ENCODE assay signal across 1 cellular context in the genomic region with DNA sequence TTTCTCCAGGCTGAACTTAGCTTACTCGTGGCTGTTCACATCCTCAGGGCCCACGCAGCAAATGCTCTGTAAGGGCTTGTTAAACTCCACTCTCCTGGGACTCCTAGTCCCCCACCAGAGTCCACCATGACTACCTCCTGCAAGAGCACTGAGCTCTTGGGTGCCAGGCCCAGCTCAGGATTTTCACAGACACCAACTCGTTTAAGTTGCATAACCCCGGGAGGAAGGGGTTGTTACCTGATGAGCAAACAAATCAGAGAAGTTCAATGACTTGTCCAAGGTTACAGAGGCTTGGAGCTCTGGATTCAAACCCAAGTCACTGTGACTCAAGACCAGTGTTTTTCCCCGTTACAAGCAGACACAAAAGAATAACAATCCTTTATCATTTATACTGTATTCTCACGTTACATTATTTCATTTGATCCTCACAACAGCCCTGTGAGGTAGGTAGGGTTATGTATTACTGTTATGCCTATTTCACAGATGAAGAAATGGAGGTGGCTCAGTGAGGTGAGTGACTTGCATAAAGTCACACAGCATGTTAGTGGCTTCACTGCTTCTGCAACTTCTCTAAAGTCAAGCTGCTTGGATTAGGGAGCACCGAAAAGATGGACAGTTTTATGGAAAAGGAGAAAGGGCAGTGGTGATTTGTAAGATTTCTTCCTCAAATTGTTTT.
TF ChIP-seq lines count a peak whose summit lies in the region.

No MANE protein-coding gene starts in this region.

TF ChIP-seq in HepG2, 621 proteins besides CTCF, POLR2A, EP300 and RAD21 (continued from another document and continues in another):
- TF ChIP-seq, protein P1, sequence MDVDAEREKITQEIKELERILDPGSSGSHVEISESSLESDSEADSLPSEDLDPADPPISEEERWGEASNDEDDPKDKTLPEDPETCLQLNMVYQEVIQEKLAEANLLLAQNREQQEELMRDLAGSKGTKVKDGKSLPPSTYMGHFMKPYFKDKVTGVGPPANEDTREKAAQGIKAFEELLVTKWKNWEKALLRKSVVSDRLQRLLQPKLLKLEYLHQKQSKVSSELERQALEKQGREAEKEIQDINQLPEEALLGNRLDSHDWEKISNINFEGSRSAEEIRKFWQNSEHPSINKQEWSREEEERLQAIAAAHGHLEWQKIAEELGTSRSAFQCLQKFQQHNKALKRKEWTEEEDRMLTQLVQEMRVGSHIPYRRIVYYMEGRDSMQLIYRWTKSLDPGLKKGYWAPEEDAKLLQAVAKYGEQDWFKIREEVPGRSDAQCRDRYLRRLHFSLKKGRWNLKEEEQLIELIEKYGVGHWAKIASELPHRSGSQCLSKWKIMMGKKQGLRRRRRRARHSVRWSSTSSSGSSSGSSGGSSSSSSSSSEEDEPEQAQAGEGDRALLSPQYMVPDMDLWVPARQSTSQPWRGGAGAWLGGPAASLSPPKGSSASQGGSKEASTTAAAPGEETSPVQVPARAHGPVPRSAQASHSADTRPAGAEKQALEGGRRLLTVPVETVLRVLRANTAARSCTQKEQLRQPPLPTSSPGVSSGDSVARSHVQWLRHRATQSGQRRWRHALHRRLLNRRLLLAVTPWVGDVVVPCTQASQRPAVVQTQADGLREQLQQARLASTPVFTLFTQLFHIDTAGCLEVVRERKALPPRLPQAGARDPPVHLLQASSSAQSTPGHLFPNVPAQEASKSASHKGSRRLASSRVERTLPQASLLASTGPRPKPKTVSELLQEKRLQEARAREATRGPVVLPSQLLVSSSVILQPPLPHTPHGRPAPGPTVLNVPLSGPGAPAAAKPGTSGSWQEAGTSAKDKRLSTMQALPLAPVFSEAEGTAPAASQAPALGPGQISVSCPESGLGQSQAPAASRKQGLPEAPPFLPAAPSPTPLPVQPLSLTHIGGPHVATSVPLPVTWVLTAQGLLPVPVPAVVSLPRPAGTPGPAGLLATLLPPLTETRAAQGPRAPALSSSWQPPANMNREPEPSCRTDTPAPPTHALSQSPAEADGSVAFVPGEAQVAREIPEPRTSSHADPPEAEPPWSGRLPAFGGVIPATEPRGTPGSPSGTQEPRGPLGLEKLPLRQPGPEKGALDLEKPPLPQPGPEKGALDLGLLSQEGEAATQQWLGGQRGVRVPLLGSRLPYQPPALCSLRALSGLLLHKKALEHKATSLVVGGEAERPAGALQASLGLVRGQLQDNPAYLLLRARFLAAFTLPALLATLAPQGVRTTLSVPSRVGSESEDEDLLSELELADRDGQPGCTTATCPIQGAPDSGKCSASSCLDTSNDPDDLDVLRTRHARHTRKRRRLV (CRISPR knock-in tag; IDR thresholded peaks at IDR 0.05), result no peak
- TF ChIP-seq, protein P2, sequence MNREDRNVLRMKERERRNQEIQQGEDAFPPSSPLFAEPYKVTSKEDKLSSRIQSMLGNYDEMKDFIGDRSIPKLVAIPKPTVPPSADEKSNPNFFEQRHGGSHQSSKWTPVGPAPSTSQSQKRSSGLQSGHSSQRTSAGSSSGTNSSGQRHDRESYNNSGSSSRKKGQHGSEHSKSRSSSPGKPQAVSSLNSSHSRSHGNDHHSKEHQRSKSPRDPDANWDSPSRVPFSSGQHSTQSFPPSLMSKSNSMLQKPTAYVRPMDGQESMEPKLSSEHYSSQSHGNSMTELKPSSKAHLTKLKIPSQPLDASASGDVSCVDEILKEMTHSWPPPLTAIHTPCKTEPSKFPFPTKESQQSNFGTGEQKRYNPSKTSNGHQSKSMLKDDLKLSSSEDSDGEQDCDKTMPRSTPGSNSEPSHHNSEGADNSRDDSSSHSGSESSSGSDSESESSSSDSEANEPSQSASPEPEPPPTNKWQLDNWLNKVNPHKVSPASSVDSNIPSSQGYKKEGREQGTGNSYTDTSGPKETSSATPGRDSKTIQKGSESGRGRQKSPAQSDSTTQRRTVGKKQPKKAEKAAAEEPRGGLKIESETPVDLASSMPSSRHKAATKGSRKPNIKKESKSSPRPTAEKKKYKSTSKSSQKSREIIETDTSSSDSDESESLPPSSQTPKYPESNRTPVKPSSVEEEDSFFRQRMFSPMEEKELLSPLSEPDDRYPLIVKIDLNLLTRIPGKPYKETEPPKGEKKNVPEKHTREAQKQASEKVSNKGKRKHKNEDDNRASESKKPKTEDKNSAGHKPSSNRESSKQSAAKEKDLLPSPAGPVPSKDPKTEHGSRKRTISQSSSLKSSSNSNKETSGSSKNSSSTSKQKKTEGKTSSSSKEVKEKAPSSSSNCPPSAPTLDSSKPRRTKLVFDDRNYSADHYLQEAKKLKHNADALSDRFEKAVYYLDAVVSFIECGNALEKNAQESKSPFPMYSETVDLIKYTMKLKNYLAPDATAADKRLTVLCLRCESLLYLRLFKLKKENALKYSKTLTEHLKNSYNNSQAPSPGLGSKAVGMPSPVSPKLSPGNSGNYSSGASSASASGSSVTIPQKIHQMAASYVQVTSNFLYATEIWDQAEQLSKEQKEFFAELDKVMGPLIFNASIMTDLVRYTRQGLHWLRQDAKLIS (CRISPR knock-in tag; IDR thresholded peaks at IDR 0.05), result no peak
- TF ChIP-seq KMT2A (CRISPR knock-in tag; IDR thresholded peaks at IDR 0.05) (no peak), KLF9 (CRISPR knock-in tag; IDR thresholded peaks at IDR 0.05; ENCODE audit: low read depth) (no peak), NFKB2 (CRISPR knock-in tag; IDR thresholded peaks at IDR 0.05; ENCODE audit: borderline replicate concordance) (no peak), ZNF432 (CRISPR knock-in tag; IDR thresholded peaks at IDR 0.05; ENCODE audit: borderline replicate concordance) (no peak), MIER2 (CRISPR knock-in tag; IDR thresholded peaks at IDR 0.05) (no peak), SMYD3 (CRISPR knock-in tag; IDR thresholded peaks at IDR 0.05) (no peak), THYN1 (CRISPR knock-in tag; IDR thresholded peaks at IDR 0.05; ENCODE audit: borderline replicate concordance, low read depth) (no peak), HMG20A (CRISPR knock-in tag; IDR thresholded peaks at IDR 0.05; ENCODE audit: borderline replicate concordance) (peak; percentile 95), NCOR1 (IDR thresholded peaks at IDR 0.05; ENCODE audit: borderline replicate concordance, low read length) (no peak; the same call in 1 of the 2 replicates), MZF1 (CRISPR knock-in tag; IDR thresholded peaks at IDR 0.05; ENCODE audit: borderline replicate concordance) (no peak), ZNF510 (CRISPR knock-in tag; IDR thresholded peaks at IDR 0.05; ENCODE audit: low read depth) (no peak), IKZF1 (IDR thresholded peaks at IDR 0.05) (no peak), ZNF124 (CRISPR knock-in tag; IDR thresholded peaks at IDR 0.05) (no peak), HOXD1 (CRISPR knock-in tag; IDR thresholded peaks at IDR 0.05) (no peak)
- TF ChIP-seq, protein P3, sequence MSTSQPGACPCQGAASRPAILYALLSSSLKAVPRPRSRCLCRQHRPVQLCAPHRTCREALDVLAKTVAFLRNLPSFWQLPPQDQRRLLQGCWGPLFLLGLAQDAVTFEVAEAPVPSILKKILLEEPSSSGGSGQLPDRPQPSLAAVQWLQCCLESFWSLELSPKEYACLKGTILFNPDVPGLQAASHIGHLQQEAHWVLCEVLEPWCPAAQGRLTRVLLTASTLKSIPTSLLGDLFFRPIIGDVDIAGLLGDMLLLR (CRISPR knock-in tag; IDR thresholded peaks at IDR 0.05), result no peak
- TF ChIP-seq, protein P4, sequence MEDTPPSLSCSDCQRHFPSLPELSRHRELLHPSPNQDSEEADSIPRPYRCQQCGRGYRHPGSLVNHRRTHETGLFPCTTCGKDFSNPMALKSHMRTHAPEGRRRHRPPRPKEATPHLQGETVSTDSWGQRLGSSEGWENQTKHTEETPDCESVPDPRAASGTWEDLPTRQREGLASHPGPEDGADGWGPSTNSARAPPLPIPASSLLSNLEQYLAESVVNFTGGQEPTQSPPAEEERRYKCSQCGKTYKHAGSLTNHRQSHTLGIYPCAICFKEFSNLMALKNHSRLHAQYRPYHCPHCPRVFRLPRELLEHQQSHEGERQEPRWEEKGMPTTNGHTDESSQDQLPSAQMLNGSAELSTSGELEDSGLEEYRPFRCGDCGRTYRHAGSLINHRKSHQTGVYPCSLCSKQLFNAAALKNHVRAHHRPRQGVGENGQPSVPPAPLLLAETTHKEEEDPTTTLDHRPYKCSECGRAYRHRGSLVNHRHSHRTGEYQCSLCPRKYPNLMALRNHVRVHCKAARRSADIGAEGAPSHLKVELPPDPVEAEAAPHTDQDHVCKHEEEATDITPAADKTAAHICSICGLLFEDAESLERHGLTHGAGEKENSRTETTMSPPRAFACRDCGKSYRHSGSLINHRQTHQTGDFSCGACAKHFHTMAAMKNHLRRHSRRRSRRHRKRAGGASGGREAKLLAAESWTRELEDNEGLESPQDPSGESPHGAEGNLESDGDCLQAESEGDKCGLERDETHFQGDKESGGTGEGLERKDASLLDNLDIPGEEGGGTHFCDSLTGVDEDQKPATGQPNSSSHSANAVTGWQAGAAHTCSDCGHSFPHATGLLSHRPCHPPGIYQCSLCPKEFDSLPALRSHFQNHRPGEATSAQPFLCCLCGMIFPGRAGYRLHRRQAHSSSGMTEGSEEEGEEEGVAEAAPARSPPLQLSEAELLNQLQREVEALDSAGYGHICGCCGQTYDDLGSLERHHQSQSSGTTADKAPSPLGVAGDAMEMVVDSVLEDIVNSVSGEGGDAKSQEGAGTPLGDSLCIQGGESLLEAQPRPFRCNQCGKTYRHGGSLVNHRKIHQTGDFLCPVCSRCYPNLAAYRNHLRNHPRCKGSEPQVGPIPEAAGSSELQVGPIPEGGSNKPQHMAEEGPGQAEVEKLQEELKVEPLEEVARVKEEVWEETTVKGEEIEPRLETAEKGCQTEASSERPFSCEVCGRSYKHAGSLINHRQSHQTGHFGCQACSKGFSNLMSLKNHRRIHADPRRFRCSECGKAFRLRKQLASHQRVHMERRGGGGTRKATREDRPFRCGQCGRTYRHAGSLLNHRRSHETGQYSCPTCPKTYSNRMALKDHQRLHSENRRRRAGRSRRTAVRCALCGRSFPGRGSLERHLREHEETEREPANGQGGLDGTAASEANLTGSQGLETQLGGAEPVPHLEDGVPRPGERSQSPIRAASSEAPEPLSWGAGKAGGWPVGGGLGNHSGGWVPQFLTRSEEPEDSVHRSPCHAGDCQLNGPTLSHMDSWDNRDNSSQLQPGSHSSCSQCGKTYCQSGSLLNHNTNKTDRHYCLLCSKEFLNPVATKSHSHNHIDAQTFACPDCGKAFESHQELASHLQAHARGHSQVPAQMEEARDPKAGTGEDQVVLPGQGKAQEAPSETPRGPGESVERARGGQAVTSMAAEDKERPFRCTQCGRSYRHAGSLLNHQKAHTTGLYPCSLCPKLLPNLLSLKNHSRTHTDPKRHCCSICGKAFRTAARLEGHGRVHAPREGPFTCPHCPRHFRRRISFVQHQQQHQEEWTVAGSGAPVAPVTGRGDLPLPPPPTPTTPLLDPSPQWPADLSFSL (CRISPR knock-in tag; IDR thresholded peaks at IDR 0.05), result no peak
- TF ChIP-seq, protein P5, sequence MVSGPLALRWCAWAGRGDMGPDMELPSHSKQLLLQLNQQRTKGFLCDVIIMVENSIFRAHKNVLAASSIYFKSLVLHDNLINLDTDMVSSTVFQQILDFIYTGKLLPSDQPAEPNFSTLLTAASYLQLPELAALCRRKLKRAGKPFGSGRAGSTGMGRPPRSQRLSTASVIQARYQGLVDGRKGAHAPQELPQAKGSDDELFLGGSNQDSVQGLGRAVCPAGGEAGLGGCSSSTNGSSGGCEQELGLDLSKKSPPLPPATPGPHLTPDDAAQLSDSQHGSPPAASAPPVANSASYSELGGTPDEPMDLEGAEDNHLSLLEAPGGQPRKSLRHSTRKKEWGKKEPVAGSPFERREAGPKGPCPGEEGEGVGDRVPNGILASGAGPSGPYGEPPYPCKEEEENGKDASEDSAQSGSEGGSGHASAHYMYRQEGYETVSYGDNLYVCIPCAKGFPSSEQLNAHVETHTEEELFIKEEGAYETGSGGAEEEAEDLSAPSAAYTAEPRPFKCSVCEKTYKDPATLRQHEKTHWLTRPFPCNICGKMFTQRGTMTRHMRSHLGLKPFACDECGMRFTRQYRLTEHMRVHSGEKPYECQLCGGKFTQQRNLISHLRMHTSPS (CRISPR knock-in tag; IDR thresholded peaks at IDR 0.05; ENCODE audit: low read depth), result no peak; the same call in 1 of the 2 replicates
- TF ChIP-seq, protein P6, sequence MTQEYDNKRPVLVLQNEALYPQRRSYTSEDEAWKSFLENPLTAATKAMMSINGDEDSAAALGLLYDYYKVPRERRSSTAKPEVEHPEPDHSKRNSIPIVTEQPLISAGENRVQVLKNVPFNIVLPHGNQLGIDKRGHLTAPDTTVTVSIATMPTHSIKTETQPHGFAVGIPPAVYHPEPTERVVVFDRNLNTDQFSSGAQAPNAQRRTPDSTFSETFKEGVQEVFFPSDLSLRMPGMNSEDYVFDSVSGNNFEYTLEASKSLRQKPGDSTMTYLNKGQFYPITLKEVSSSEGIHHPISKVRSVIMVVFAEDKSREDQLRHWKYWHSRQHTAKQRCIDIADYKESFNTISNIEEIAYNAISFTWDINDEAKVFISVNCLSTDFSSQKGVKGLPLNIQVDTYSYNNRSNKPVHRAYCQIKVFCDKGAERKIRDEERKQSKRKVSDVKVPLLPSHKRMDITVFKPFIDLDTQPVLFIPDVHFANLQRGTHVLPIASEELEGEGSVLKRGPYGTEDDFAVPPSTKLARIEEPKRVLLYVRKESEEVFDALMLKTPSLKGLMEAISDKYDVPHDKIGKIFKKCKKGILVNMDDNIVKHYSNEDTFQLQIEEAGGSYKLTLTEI (CRISPR knock-in tag; conservative IDR thresholded peaks at IDR 0.05), result no peak
- TF ChIP-seq, protein P7, sequence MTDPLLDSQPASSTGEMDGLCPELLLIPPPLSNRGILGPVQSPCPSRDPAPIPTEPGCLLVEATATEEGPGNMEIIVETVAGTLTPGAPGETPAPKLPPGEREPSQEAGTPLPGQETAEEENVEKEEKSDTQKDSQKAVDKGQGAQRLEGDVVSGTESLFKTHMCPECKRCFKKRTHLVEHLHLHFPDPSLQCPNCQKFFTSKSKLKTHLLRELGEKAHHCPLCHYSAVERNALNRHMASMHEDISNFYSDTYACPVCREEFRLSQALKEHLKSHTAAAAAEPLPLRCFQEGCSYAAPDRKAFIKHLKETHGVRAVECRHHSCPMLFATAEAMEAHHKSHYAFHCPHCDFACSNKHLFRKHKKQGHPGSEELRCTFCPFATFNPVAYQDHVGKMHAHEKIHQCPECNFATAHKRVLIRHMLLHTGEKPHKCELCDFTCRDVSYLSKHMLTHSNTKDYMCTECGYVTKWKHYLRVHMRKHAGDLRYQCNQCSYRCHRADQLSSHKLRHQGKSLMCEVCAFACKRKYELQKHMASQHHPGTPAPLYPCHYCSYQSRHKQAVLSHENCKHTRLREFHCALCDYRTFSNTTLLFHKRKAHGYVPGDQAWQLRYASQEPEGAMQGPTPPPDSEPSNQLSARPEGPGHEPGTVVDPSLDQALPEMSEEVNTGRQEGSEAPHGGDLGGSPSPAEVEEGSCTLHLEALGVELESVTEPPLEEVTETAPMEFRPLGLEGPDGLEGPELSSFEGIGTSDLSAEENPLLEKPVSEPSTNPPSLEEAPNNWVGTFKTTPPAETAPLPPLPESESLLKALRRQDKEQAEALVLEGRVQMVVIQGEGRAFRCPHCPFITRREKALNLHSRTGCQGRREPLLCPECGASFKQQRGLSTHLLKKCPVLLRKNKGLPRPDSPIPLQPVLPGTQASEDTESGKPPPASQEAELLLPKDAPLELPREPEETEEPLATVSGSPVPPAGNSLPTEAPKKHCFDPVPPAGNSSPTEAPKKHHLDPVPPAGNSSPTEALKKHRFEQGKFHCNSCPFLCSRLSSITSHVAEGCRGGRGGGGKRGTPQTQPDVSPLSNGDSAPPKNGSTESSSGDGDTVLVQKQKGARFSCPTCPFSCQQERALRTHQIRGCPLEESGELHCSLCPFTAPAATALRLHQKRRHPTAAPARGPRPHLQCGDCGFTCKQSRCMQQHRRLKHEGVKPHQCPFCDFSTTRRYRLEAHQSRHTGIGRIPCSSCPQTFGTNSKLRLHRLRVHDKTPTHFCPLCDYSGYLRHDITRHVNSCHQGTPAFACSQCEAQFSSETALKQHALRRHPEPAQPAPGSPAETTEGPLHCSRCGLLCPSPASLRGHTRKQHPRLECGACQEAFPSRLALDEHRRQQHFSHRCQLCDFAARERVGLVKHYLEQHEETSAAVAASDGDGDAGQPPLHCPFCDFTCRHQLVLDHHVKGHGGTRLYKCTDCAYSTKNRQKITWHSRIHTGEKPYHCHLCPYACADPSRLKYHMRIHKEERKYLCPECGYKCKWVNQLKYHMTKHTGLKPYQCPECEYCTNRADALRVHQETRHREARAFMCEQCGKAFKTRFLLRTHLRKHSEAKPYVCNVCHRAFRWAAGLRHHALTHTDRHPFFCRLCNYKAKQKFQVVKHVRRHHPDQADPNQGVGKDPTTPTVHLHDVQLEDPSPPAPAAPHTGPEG (CRISPR knock-in tag; IDR thresholded peaks at IDR 0.05), result no peak
